Comparison of ENCODE assay signal across 8 cellular contexts in genomic region chr3:184568591-184568917, GRCh38. TPM values are rescaled to one million over a fixed set of nuclear protein-coding genes. Genes with fewer than 3 reads are reported as not detected.
A peak's percentile ranks its signal among the peaks of the same experiment; 100 is the strongest.
DNase-seq lines count a peak whose midpoint lies in the region; ATAC-seq, FAIRE-seq and TF ChIP-seq lines count a peak whose summit lies in the region.

No MANE protein-coding gene starts in this region.

- H3K27me3 ChIP-seq in Caco-2 (replicated peaks; ENCODE audit: control insufficient read depth, insufficient read depth, low read length) (no peaks in the 10 kb centered on the region), heart right ventricle (peaks cover 0 to 29% (median 13%) of the 10 kb centered on the region in 7 donors), rectal smooth muscle tissue (ENCODE audit: control insufficient read depth, insufficient read depth, low read length) (no peaks in the 10 kb centered on the region), HepG2 (ENCODE audit: control insufficient read depth in 1 of 2, insufficient read depth in 2 of 2, low read length in 2 of 2) (peaks cover 21 to 82% of the 10 kb centered on the region in 2 experiments)

- peak overlapping the region; percentile 73 for H3K4me3 Mint-ChIP-seq in Caco-2 (ENCODE audit: unreplicated experiment)

- BruUV-seq in Caco-2 (replicated peaks; lab: Mats Ljungman, UMichigan) (no TSS peak), HepG2 (replicated peaks; lab: Mats Ljungman, UMichigan) (no TSS peak)

- no peak overlapping the region for H3K4me2 ChIP-seq in HepG2 (ENCODE audit: low read depth, low read length)

- H3K9me3 ChIP-seq in Caco-2 (no peaks in the 10 kb centered on the region), heart right ventricle (no peaks in the 10 kb centered on the region), HepG2 (ENCODE audit: low read length) (no peaks in the 10 kb centered on the region)

- CTCF ChIA-PET in Caco-2 (lab: Charles Lee): no interaction called here
- CTCF ChIA-PET in HepG2 (lab: Yijun Ruan, JAX; ENCODE audit: low intra/inter-chr PET ratio, low total read pairs): no interaction called here

- no peak for TF ChIP-seq EP300 in HepG2 (IDR thresholded peaks at IDR 0.05; ENCODE audit: low read depth in 2 of 2, low read length in 2 of 2)
- no peak for TF ChIP-seq EP300 in HepG2 (CRISPR knock-in tag; IDR thresholded peaks at IDR 0.05; ENCODE audit: borderline replicate concordance)

- TF ChIP-seq POLR2A in HepG2 (IDR thresholded peaks at IDR 0.05; ENCODE audit: insufficient read depth in 1 of 2, low read depth in 2 of 2, low read length in 2 of 2): no peak

- TF ChIP-seq CTCF in Caco-2 (IDR thresholded peaks at IDR 0.05; ENCODE audit: insufficient read depth in 1 of 2, low read depth in 1 of 2, low read length in 1 of 2, severe bottlenecking in 1 of 2, unreplicated experiment in 1 of 2): no peak
- no peak for TF ChIP-seq CTCF in WI38 (IDR thresholded peaks at IDR 0.05; ENCODE audit: low read depth, low read length)
- TF ChIP-seq CTCF in heart right ventricle (IDR thresholded peaks at IDR 0.05): no peak
- no peak for TF ChIP-seq CTCF in HepG2 (CRISPR knock-in tag; IDR thresholded peaks at IDR 0.05)

- DNase-seq in Caco-2 (no peak), heart right ventricle (no peak), HepG2 (ENCODE audit: low spot score) (no peak), HCEC 1CT (no peak), CD1c-positive myeloid dendritic cell (ENCODE audit: extremely low spot score) (no peak)

- H2AFZ ChIP-seq in HepG2 (ENCODE audit: low read length): no peak overlapping the region

- peaks cover 28% of the 10 kb centered on the region for H3K4me1 ChIP-seq in Caco-2
- H3K4me1 ChIP-seq in heart right ventricle: peaks cover 4 to 50% (median 16%) of the 10 kb centered on the region in 9 donors
- H3K4me1 ChIP-seq in rectal smooth muscle tissue (ENCODE audit: control insufficient read depth, insufficient read depth, low read length): peaks cover 31% of the 10 kb centered on the region
- no peaks in the 10 kb centered on the region for H3K4me1 ChIP-seq in HepG2 (ENCODE audit: insufficient read depth, low read length)

- in situ Hi-C loops in HepG2 (cut with HindIII; ENCODE audit: extremely low pct_ligation_motif_present, low pct_unique_long_range_greater_than_20kb): no loop called here

- POLR2A ChIA-PET in Caco-2 (lab: Charles Lee): interaction anchor here (0.5 kb wide), 1 partner anchor 143 kb away, joined by 3 read pairs; the partner anchor contains the start of gene MAGEF1
- POLR2A ChIA-PET in HepG2 (lab: Yijun Ruan, JAX): no interaction called here

- TF ChIP-seq RAD21 in HepG2 (CRISPR knock-in tag; IDR thresholded peaks at IDR 0.05): no peak

- peak in 6 of 8 donors; percentile 1 to 20 (median 16) for ATAC-seq in heart right ventricle
- ATAC-seq in HepG2: no peak
- ATAC-seq in GM18511 (IDR thresholded peaks at IDR 0.05; ENCODE audit: unreplicated experiment): no peak

- H3K4me1 Mint-ChIP-seq in Caco-2 (ENCODE audit: low read depth, unreplicated experiment): peaks cover 14% of the 10 kb centered on the region

- H3K9me3 Mint-ChIP-seq in Caco-2 (ENCODE audit: unreplicated experiment): no peaks in the 10 kb centered on the region

- H3K4me3 ChIP-seq in Caco-2 (ENCODE audit: low read depth, low read length) (peak overlapping the region; percentile 45), WI38 (ENCODE audit: low read depth, low read length) (peak overlapping the region; percentile 33; the same call in 1 of the 2 replicates), heart right ventricle (peak overlapping the region; percentile 28 to 66 (median 58)), rectal smooth muscle tissue (ENCODE audit: low read length) (peak overlapping the region; percentile 62), HepG2 (replicated peaks in 1 of 3; ENCODE audit: insufficient read depth in 1 of 3, low read depth in 2 of 3, low read length in 3 of 3) (no peak overlapping the region)

- H3K79me2 ChIP-seq in HepG2 (ENCODE audit: insufficient read depth, low read length): no peaks in the 10 kb centered on the region

- WGBS in heart right ventricle, 2 donors: 5 to 10% methylated on average over 12 to 15 of the region's 15 CpGs
- 27% methylated on average over 13 of the region's 15 CpGs for WGBS in HepG2 (ENCODE audit: low lambda C conversion rate)

- H3K9ac ChIP-seq in rectal smooth muscle tissue (ENCODE audit: low read length) (no peak overlapping the region), HepG2 (ENCODE audit: insufficient read depth, low read depth, low read length) (no peak overlapping the region)

- H4K20me1 ChIP-seq in HepG2 (ENCODE audit: insufficient read depth, low read length): no peaks in the 10 kb centered on the region

- no peak for FAIRE-seq in HepG2 (lab: Jason Lieb, UNC)

- H3K27ac ChIP-seq in heart right ventricle (peak overlapping the region in 8 of 10 donors; percentile 49 to 81 (median 70)), rectal smooth muscle tissue (ENCODE audit: low read depth, low read length) (peak overlapping the region; percentile 59), HepG2 (ENCODE audit: extremely low read length, insufficient read depth, low read length) (no peak overlapping the region)

- no peak overlapping the region for H3K27ac Mint-ChIP-seq in Caco-2 (ENCODE audit: unreplicated experiment)

- intact Hi-C loops in Caco-2 (cut with micrococcal nuclease; ENCODE audit: unreplicated experiment): no loop called here
- intact Hi-C loops in heart right ventricle (cut with DNase I): loop anchor here in 2 of 10 donors (5.0 kb wide), 2 partner anchors 34 to 144 kb away; partner anchors contain the start of gene MAGEF1 (in 1 of the 2)
- intact Hi-C loops in HepG2 (cut with micrococcal nuclease; ENCODE audit: unreplicated experiment): loop anchor here (5.0 kb wide), 1 partner anchor 144 kb away; the partner anchor contains the start of gene MAGEF1

- H3K27me3 Mint-ChIP-seq in Caco-2 (ENCODE audit: insufficient read depth, unreplicated experiment): no peaks in the 10 kb centered on the region

- peaks cover 5% of the 10 kb centered on the region for H3K36me3 Mint-ChIP-seq in Caco-2 (ENCODE audit: insufficient read depth, unreplicated experiment)

- H3K36me3 ChIP-seq in Caco-2 (ENCODE audit: control insufficient read depth, insufficient read depth, low read length): no peaks in the 10 kb centered on the region
- peaks cover 0 to 8% (median 0%) of the 10 kb centered on the region in 9 donors for H3K36me3 ChIP-seq in heart right ventricle
- H3K36me3 ChIP-seq in rectal smooth muscle tissue (ENCODE audit: control insufficient read depth, insufficient read depth, low read length): no peaks in the 10 kb centered on the region
- no peaks in the 10 kb centered on the region for H3K36me3 ChIP-seq in HepG2 (replicated peaks in 1 of 2; ENCODE audit: control insufficient read depth in 1 of 2, insufficient read depth in 2 of 2, low read length in 2 of 2)

TF ChIP-seq in HepG2, 621 proteins besides CTCF, POLR2A, EP300 and RAD21 (continues in another document):
- no peak for TF ChIP-seq ZBTB34 (CRISPR knock-in tag; IDR thresholded peaks at IDR 0.05)

RNA-seq across cellular contexts. Expression of gene EPHB3, which starts 7.0 kb away (rescaled TPM):
- total RNA-seq in Caco-2 (2022) (5.6 and 6.9 TPM in 2 replicates), heart right ventricle (1 to 10 TPM in 7 of 10 donors, under 1 TPM in 3; 0.38 to 4.0 (median 2.3) TPM), HepG2 (2016; rRNA removed; fragmentation: Illumina TruSeq; extraction: Trizol) (not detected in 2 replicates)
- polyA plus RNA-seq in heart right ventricle (under 1 TPM; 0.51 to 0.96 TPM), HepG2 (2011; rRNA removed) (0.01 TPM in 2 replicates)
- total RNA-seq in HepG2 (2016; cell fraction: cytosol; rRNA removed; fragmentation: Illumina TruSeq; extraction: Trizol; ENCODE audit: low read depth): not detected in 2 replicates
- total RNA-seq in HepG2 (2016; cell fraction: insoluble cytoplasmic fraction; rRNA removed; fragmentation: Illumina TruSeq; extraction: Trizol): not detected in 2 replicates
- 0.17 TPM in 1 of 2 replicates, not detected in the other for total RNA-seq in HepG2 (2016; cell fraction: membrane; rRNA removed; fragmentation: Illumina TruSeq; extraction: Trizol)
- total RNA-seq in HepG2 (2016; cell fraction: nucleus; rRNA removed; fragmentation: Illumina TruSeq; extraction: Trizol): 0.09 TPM in 2 replicates
- 0.03 TPM in 1 of 2 replicates, not detected in the other for polyA plus RNA-seq in HepG2 (2011; cell fraction: cytosol; rRNA removed)
- polyA plus RNA-seq in HepG2 (2011; cell fraction: nucleus; rRNA removed): 0.09 and 0.11 TPM in 2 replicates
- not detected in 2 replicates for polyA plus RNA-seq in HepG2 (2012)
- polyA plus RNA-seq in HepG2 (2016; cell fraction: cytosol; fragmentation: Illumina TruSeq; extraction: Trizol; ENCODE audit: low read depth): not detected in 2 replicates
- polyA plus RNA-seq in HepG2 (2016; cell fraction: insoluble cytoplasmic fraction; fragmentation: Illumina TruSeq; extraction: Trizol; ENCODE audit: low read depth): not detected in 2 replicates
- polyA plus RNA-seq in HepG2 (2016; cell fraction: membrane; fragmentation: Illumina TruSeq; extraction: Trizol; ENCODE audit: low read depth): 0.14 TPM in 1 of 2 replicates, not detected in the other
- polyA plus RNA-seq in HepG2 (2016; cell fraction: nucleus; fragmentation: Illumina TruSeq; extraction: Trizol; ENCODE audit: insufficient read depth, low read depth): 0.13 TPM in 1 of 2 replicates, not detected in the other
- polyA minus RNA-seq in HepG2 (2011; rRNA and poly(A)+ RNA removed; ENCODE audit: low replicate concordance): 2.1 TPM in 1 of 2 replicates, not detected in the other
- not detected in 2 replicates for polyA minus RNA-seq in HepG2 (2011; cell fraction: cytosol; rRNA and poly(A)+ RNA removed)
- polyA minus RNA-seq in HepG2 (2011; cell fraction: nucleus; rRNA and poly(A)+ RNA removed): not detected in 2 replicates

Comparison
In these comparisons a context has a peak if more than half of its experiments do, and no peak if none do; other contexts are left out.
1. H3K4me3 ChIP-seq: peak in Caco-2 (single experiment), WI38 (single experiment), heart right ventricle (10 of 10) and rectal smooth muscle tissue (single experiment); none in HepG2 (0 of 3).
2. ATAC-seq: peak in heart right ventricle (6 of 8); none in HepG2 (single experiment) and GM18511 (single experiment).